Comparison of ENCODE assay signal across 1 cellular context in genomic region chr22:31153357-31153756, GRCh38.
TF ChIP-seq lines count a peak whose summit lies in the region.

No MANE protein-coding gene starts in this region.

TF ChIP-seq in HepG2, 621 proteins besides CTCF, POLR2A, EP300 and RAD21:
- TF ChIP-seq ZNF143 (CRISPR knock-in tag; IDR thresholded peaks at IDR 0.05): no peak
- TF ChIP-seq BCLAF1 (IDR thresholded peaks at IDR 0.05): no peak
- no peak for TF ChIP-seq WIZ (CRISPR knock-in tag; IDR thresholded peaks at IDR 0.05)
- TF ChIP-seq HINFP (CRISPR knock-in tag; IDR thresholded peaks at IDR 0.05; ENCODE audit: low read depth): no peak
- no peak for TF ChIP-seq MTA1 (CRISPR knock-in tag; IDR thresholded peaks at IDR 0.05; ENCODE audit: borderline replicate concordance)
- no peak for TF ChIP-seq ZNF407 (CRISPR knock-in tag; IDR thresholded peaks at IDR 0.05; ENCODE audit: not compliant biosample characterization)
- TF ChIP-seq CSRNP1 (CRISPR knock-in tag; IDR thresholded peaks at IDR 0.05): no peak
- TF ChIP-seq TFAP4 (IDR thresholded peaks at IDR 0.05; ENCODE audit: borderline replicate concordance, low read depth): no peak
- TF ChIP-seq ZNF414 (CRISPR knock-in tag; IDR thresholded peaks at IDR 0.05): no peak
- no peak for TF ChIP-seq KIAA2018 (CRISPR knock-in tag; IDR thresholded peaks at IDR 0.05; ENCODE audit: borderline replicate concordance)
- no peak for TF ChIP-seq RXRB (CRISPR knock-in tag; IDR thresholded peaks at IDR 0.05; ENCODE audit: borderline replicate concordance)
- TF ChIP-seq ZNF839 (CRISPR knock-in tag; IDR thresholded peaks at IDR 0.05; ENCODE audit: borderline replicate concordance): no peak
- no peak for TF ChIP-seq ZNF503 (CRISPR knock-in tag; IDR thresholded peaks at IDR 0.05)
- no peak for TF ChIP-seq ZFP91 (CRISPR knock-in tag; IDR thresholded peaks at IDR 0.05; ENCODE audit: borderline replicate concordance)
- no peak for TF ChIP-seq ZNF224 (CRISPR knock-in tag; IDR thresholded peaks at IDR 0.05)
